8 cellular contexts compared by ENCODE assay signal in genomic region chr11:75475767-75476650, GRCh38. TPM values are rescaled to one million over a fixed set of nuclear protein-coding genes. Genes with fewer than 3 reads are reported as not detected.
DNase-seq lines count a peak whose midpoint lies in the region; TF ChIP-seq lines count a peak whose summit lies in the region.

No MANE protein-coding gene starts in this region.

- peaks cover 34% of the 10 kb centered on the region for H3K4me1 ChIP-seq in DOHH2 (ENCODE audit: control insufficient read depth, low read length)
- peaks cover 2 to 30% (median 9%) of the 10 kb centered on the region in 4 donors for H3K4me1 ChIP-seq in liver (ENCODE audit: control insufficient read depth in 4 of 4, insufficient read depth in 4 of 4, low read length in 3 of 4)

- H3F3A ChIP-seq in DOHH2 (ENCODE audit: control insufficient read depth, insufficient read depth), result no peaks in the 10 kb centered on the region

- H3K27me3 ChIP-seq in DOHH2 (ENCODE audit: control insufficient read depth, low read length), result peaks cover under 1% of the 10 kb centered on the region; the same call in 1 of the 2 replicates
- no peaks in the 10 kb centered on the region for H3K27me3 ChIP-seq in liver (ENCODE audit: control insufficient read depth in 4 of 4, insufficient read depth in 4 of 4, low read length in 3 of 4)

- H3K36me3 Mint-ChIP-seq in activated naive CD4-positive, alpha-beta T cell treated with anti-CD3 and anti-CD28 coated beads, Interleukin-2, amount 10 ng/mL, durations not matched to agents 7 days and 5 days, result peaks cover 2% of the 10 kb centered on the region

- H3K9me3 ChIP-seq in DOHH2 (ENCODE audit: control insufficient read depth, insufficient read depth, low read length) (no peaks in the 10 kb centered on the region), liver (ENCODE audit: control insufficient read depth in 4 of 4, low read length in 3 of 4) (no peaks in the 10 kb centered on the region)

- H3K27ac ChIP-seq in DOHH2 (ENCODE audit: low read depth, low read length), result no peak overlapping the region
- peak overlapping the region; percentile 1 to 49 for H3K27ac ChIP-seq in liver (ENCODE audit: low read depth in 1 of 2, low read length in 2 of 2)

- no peaks in the 10 kb centered on the region for H3K9me3 Mint-ChIP-seq in activated naive CD4-positive, alpha-beta T cell treated with anti-CD3 and anti-CD28 coated beads, Interleukin-2, amount 10 ng/mL, durations not matched to agents 7 days and 5 days

- 73% methylated on average over 9 of the region's 9 CpGs for WGBS in liver

- no peak overlapping the region for H3K9ac ChIP-seq in liver (ENCODE audit: low read depth in 1 of 2, low read length in 2 of 2)

- H3K4me1 Mint-ChIP-seq in activated naive CD4-positive, alpha-beta T cell treated with anti-CD3 and anti-CD28 coated beads, Interleukin-2, amount 10 ng/mL, durations not matched to agents 7 days and 5 days, result peaks cover 22% of the 10 kb centered on the region

- H4K20me1 ChIP-seq in DOHH2 (ENCODE audit: control insufficient read depth, insufficient read depth, low read depth, low read length), result no peaks in the 10 kb centered on the region

- CTCF ChIA-PET in activated naive CD4-positive, alpha-beta T cell treated with anti-CD3 and anti-CD28 coated beads, Interleukin-2, amount 10 ng/mL, durations not matched to agents 7 days and 5 days (lab: Charles Lee), result interaction anchor here (0.9 to 3.6 kb wide), 4 partner anchors 14 to 56 kb away, joined by 3 to 13 read pairs (median 4); no protein-coding TSS in a partner anchor

- H3K9me2 ChIP-seq in DOHH2 (replicated peaks; ENCODE audit: control insufficient read depth, low read length), result no peaks in the 10 kb centered on the region

- H3K36me3 ChIP-seq in DOHH2 (ENCODE audit: control insufficient read depth, low read length) (no peaks in the 10 kb centered on the region), liver (ENCODE audit: control insufficient read depth in 4 of 4, insufficient read depth in 3 of 4, low read depth in 1 of 4, low read length in 3 of 4) (no peaks in the 10 kb centered on the region)

- H3K4me2 ChIP-seq in DOHH2 (ENCODE audit: low read length), result peak overlapping the region; percentile 59

- H3K4me3 ChIP-seq in DOHH2 (ENCODE audit: low read length) (no peak overlapping the region), liver (ENCODE audit: low read depth in 1 of 3, low read length in 3 of 3) (no peak overlapping the region)

- peaks cover 1% of the 10 kb centered on the region for H3K27me3 Mint-ChIP-seq in activated naive CD4-positive, alpha-beta T cell treated with anti-CD3 and anti-CD28 coated beads, Interleukin-2, amount 10 ng/mL, durations not matched to agents 7 days and 5 days

- no peaks in the 10 kb centered on the region for H3K79me2 ChIP-seq in DOHH2 (ENCODE audit: control insufficient read depth, low read length)

- no peak for TF ChIP-seq RAD21 in liver (IDR thresholded peaks at IDR 0.05)

- H3K27ac Mint-ChIP-seq in activated naive CD4-positive, alpha-beta T cell treated with anti-CD3 and anti-CD28 coated beads, Interleukin-2, amount 10 ng/mL, durations not matched to agents 7 days and 5 days, result peak overlapping the region; percentile 82

- intact Hi-C loops in posterior vena cava (cut with DNase I), result no loop called here

- no peak overlapping the region for H3K4me3 Mint-ChIP-seq in activated naive CD4-positive, alpha-beta T cell treated with anti-CD3 and anti-CD28 coated beads, Interleukin-2, amount 10 ng/mL, durations not matched to agents 7 days and 5 days

- DNase-seq in NAMALWA (ENCODE audit: low spot score) (peak; percentile 30), NOMO-1 (lab: John Stamatoyannopoulos, UW; ENCODE audit: unreplicated experiment in 2 of 2) (no peak), posterior vena cava (ENCODE audit: low spot score) (no peak), middle frontal gyrus (ENCODE audit: extremely low spot score, low spot score) (no peak), hepatic stellate cell (ENCODE audit: low spot score) (no peak)
- no peak for DNase-seq in activated naive CD4-positive, alpha-beta T cell treated with anti-CD3 and anti-CD28 coated beads, Interleukin-2, amount 10 ng/mL, durations not matched to agents 7 days and 5 days

- TF ChIP-seq CTCF in DOHH2 (IDR thresholded peaks at IDR 0.05; ENCODE audit: low read depth, low read length, poor library complexity, severe bottlenecking) (no peak), liver (IDR thresholded peaks at IDR 0.05; ENCODE audit: low read depth, low read length, missing input control) (no peak)

TF ChIP-seq in liver, 16 proteins besides CTCF, POLR2A, EP300 and RAD21:
- peak; percentile 75 for TF ChIP-seq NR2F2 (IDR thresholded peaks at IDR 0.05)
- no peak for TF ChIP-seq JUND (IDR thresholded peaks at IDR 0.05)
- TF ChIP-seq SP1 (IDR thresholded peaks at IDR 0.05), result peak; percentile 43
TF ChIP-seq in liver: peak in this region for 2.

RNA-seq across cellular contexts. Expression of gene KLHL35, which starts 43.0 kb away (rescaled TPM):
- total RNA-seq in liver, result under 1 TPM in 1 of 2 donors, not detected in 1; 0.42 TPM
- polyA plus RNA-seq in liver, result under 1 TPM; 0.07 to 0.15 TPM
- under 1 TPM; 0.67 to 0.79 TPM for total RNA-seq in posterior vena cava

RNA-seq across cellular contexts. Expression of gene GDPD5, which starts 49.7 kb away (rescaled TPM):
- 10 to 100 TPM in 1 of 2 donors, 1 to 10 TPM in 1; 4.8 to 22.8 TPM for total RNA-seq in liver
- polyA plus RNA-seq in liver, result 1 to 10 TPM; 3.0 to 3.7 TPM
- total RNA-seq in posterior vena cava, result 10 to 100 TPM; 30.1 to 37.5 TPM
